ENCODE assay signal across 18 cellular contexts in the genomic region with DNA sequence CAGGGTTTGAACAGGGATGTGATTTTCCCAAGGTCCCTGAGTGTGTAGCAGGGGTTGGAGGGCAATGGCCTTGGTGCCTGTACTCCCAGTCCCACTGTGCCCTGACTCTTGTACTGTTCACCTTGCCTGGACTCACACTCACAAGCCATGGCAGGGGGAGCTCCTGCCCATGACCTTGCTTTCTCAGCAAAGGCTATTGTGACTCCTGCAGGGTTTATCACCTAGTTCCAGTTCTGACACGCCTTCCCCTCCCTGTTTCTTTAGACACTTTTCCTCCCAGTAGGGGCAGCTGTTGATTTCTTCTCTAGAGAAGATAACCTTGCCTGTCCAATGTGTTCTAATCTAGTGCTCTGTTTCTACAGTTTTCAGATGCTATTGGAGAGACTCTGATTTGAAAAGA.
"Had no signal": no experiment of that assay in that cellular context is flagged by ENCODE, and none has a peak within 500 bp of the region (broad histone marks: within the 10 kb centered on the region; RNA-seq: fewer than 3 reads in every experiment).

No MANE protein-coding gene starts in this region.

- H3K4me1 ChIP-seq: right atrium auricular region, sigmoid colon, transverse colon had no signal

- H3K27me3 ChIP-seq: ovary, right atrium auricular region, sigmoid colon, transverse colon had no signal

- FAIRE-seq: colon, frontal cortex had no signal

- H3K36me3 ChIP-seq: heart left ventricle, ovary, right atrium auricular region, sigmoid colon, thoracic aorta, transverse colon had no signal

- H3K27ac ChIP-seq: heart left ventricle, ovary, right atrium auricular region, sigmoid colon, skin epidermis, thoracic aorta, transverse colon had no signal

- ATAC-seq: effector memory CD8-positive, alpha-beta T cell; heart left ventricle; left colon; natural killer cell; stimulated activated naive B cell treated with anti-CD40 and anti-IgM and Interleukin-4, amounts not matched to agents 10 μg/mL and 1 μg/mL and 100 μg/mL, for 72 hours; stimulated activated naive CD8-positive, alpha-beta T cell treated with anti-CD3 and anti-CD28 coated beads, Interleukin-15, amount 100 ng/mL, for 72 hours had no signal

- H3K9me3 ChIP-seq: heart left ventricle, ovary, right atrium auricular region, sigmoid colon, thoracic aorta, transverse colon had no signal

- DNase-seq: effector memory CD8-positive, alpha-beta T cell; heart left ventricle; hippocampal formation; left colon; natural killer cell; ovary; sigmoid colon; stimulated activated CD4-positive, alpha-beta T cell treated with anti-CD3 and anti-CD28 coated beads, Interleukin-2, amount 100 ng/mL, for 24 hours; stimulated activated CD4-positive, alpha-beta T cell treated with anti-CD3 and anti-CD28 coated beads, Interleukin-4, amount 100 ng/mL, for 4 hours; stimulated activated naive B cell treated with anti-CD40 and anti-IgM and Interleukin-4, amounts not matched to agents 10 μg/mL and 1 μg/mL and 100 μg/mL, for 72 hours; stimulated activated naive CD8-positive, alpha-beta T cell treated with anti-CD3 and anti-CD28 coated beads, Interleukin-15, amount 100 ng/mL, for 72 hours; substantia nigra; transverse colon had no signal

- H3K4me3 ChIP-seq: heart left ventricle, ovary, right atrium auricular region, sigmoid colon, skin epidermis, thoracic aorta, transverse colon had no signal
